ENCODE assay signal across 1 cellular context in the genomic region with DNA sequence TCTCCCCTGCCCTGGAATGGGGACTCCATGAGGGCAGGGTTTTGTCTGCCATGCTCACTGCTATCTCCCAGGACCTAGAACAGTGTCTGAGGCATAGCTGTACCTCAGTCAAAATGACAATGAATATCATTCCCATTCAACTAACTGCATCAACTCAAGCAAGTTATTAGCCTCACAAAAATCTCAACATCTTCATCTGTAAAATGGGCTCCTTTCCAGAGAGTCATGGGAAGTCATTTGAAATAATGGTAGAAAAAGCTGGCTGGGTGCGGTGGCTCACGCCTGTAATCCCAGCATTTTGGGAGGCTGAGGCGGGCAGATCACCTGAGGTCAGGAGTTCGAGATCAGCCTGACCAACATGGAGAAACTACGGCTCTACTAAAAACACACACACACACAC.
TF ChIP-seq lines count a peak whose summit lies in the region.

No MANE protein-coding gene starts in this region.

TF ChIP-seq in endothelial cell of umbilical vein, 7 proteins besides CTCF, POLR2A, EP300 and RAD21:
- TF ChIP-seq, protein P1, sequence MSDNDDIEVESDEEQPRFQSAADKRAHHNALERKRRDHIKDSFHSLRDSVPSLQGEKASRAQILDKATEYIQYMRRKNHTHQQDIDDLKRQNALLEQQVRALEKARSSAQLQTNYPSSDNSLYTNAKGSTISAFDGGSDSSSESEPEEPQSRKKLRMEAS (IDR thresholded peaks at IDR 0.05; ENCODE audit: insufficient read depth, insufficient read length) = no peak
- no peak for TF ChIP-seq GATA2 (IDR thresholded peaks at IDR 0.05; ENCODE audit: insufficient read depth, insufficient read length, low read depth, low read length)
- TF ChIP-seq JUN (IDR thresholded peaks at IDR 0.05; ENCODE audit: borderline replicate concordance, insufficient read depth, insufficient read length, low read depth) = no peak
- no peak for TF ChIP-seq EZH2 (IDR thresholded peaks at IDR 0.05; ENCODE audit: borderline replicate concordance, low read depth, low read length, severe bottlenecking)
- TF ChIP-seq POLR2AphosphoS5 (IDR thresholded peaks at IDR 0.05; ENCODE audit: insufficient read depth, low read depth, low read length) = no peak
- no peak for TF ChIP-seq MYC (IDR thresholded peaks at IDR 0.05; ENCODE audit: low read depth, low read length)
- no peak for TF ChIP-seq FOS (IDR thresholded peaks at IDR 0.05; ENCODE audit: borderline replicate concordance, insufficient read depth, low read length)
TF ChIP-seq in endothelial cell of umbilical vein: peak in this region for 0.
